8 cellular contexts compared by ENCODE assay signal in the genomic region with DNA sequence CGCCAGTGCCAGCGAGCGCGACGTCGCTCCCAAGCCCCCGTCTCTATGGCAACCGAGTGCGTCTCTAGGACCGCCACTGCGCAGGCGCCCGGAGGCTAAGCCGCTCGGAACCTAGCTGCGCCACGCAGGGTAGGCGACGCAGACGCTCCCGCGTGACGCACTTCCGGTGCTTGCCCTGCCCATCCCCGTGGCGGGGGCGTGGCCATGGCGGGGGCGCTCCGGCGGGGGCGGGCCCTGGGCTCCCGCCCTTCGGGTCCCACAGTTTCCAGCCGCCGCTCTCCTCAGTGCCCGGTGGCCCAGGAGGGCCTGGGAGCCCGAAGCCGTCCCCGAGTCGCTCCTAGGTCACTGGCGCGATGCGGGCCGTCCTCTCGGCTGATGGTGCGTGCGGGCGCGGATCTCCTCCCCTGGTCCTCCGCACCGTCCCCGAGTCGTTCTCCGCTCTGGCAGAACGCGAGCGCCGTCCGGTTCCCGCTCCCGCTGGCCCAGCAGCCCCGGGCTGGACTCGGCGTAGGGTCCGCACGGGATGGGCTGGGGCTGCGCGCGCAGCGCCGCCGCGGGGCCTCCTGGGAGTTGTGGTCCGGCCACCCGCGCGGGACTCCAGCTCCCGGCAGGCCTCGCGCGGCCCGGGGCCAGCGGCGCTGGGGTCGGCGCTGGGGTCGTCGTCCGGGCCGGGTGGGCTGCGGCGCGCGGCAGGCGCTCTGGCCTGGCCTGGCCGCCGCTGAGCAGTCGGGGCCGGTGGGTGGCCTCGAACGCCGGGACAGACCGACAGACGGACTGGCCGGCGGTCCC. TPM values are rescaled to one million over a fixed set of nuclear protein-coding genes. Genes with fewer than 3 reads are reported as not detected.
DNase-seq lines count a peak whose midpoint lies in the region; ATAC-seq and TF ChIP-seq lines count a peak whose summit lies in the region.

TSS of gene MIB2 (plus strand) at position 245 of the 789 bp plus-strand sequence. CDS start 7,953 bp downstream, outside the sequence.

- no peaks in the 10 kb centered on the region for H3K27me3 ChIP-seq in mononuclear cell (ENCODE audit: insufficient read depth, low read length)

- DNase-seq in DMS 273 treated with DMSO at 0.1 percent for 48 hours (lab: John Stamatoyannopoulos, UW): peak; percentile 84
- peak; percentile 100 for DNase-seq in HuH-7.5 (ENCODE audit: low spot score)
- DNase-seq in OCI-M1 (lab: John Stamatoyannopoulos, UW): peak; percentile 98
- peak; percentile 96 for DNase-seq in activated T-cell treated with anti-CD3 and anti-CD28 coated beads for 24 hours (ENCODE audit: low read depth)
- peak; percentile 95 for DNase-seq in epithelial cell of esophagus (ENCODE audit: low read depth)
- DNase-seq in stimulated activated CD8-positive, alpha-beta memory T cell treated with anti-CD3 and anti-CD28 coated beads, Interleukin-4, amount 100 ng/mL, for 1 hour (ENCODE audit: low read depth in 2 of 2, low spot score in 1 of 2): peak; percentile 89 to 95

- peak; percentile 77 for ATAC-seq in GM21526 (IDR thresholded peaks at IDR 0.05; ENCODE audit: low FRiP score, unreplicated experiment)

- no peaks in the 10 kb centered on the region for H3K9me3 ChIP-seq in mononuclear cell (ENCODE audit: low read depth, low read length)

- peaks cover 27% of the 10 kb centered on the region for H3K4me1 ChIP-seq in mononuclear cell (ENCODE audit: insufficient read depth, low read length)

- H3K4me3 ChIP-seq in epithelial cell of esophagus (ENCODE audit: low read length) (peak within 1 kb of the TSS; percentile 85), mononuclear cell (ENCODE audit: low read length) (peak within 1 kb of the TSS; percentile 95)

- TF ChIP-seq CTCF in epithelial cell of esophagus (IDR thresholded peaks at IDR 0.05; ENCODE audit: insufficient read depth, low read depth, low read length, missing control alignments): no peak

RNA-seq across cellular contexts. Expression of gene MIB2, which starts in this region (rescaled TPM):
- 23.1 TPM for total RNA-seq in mononuclear cell

Comparison
In these comparisons a context has a peak if more than half of its experiments do, and no peak if none do; other contexts are left out.
1. Peak in every context shown above with its lines: DNase-seq, ATAC-seq and H3K4me3 ChIP-seq.